ENCODE assay signal across 30 cellular contexts in genomic region chr5:143557992-143558506, GRCh38.
A peak's percentile ranks its signal among the peaks of the same experiment; 100 is the strongest.
DNase-seq lines count a peak whose midpoint lies in the region; ATAC-seq and TF ChIP-seq lines count a peak whose summit lies in the region.
"Had no signal": no experiment of that assay in that cellular context is flagged by ENCODE, and none has a peak within 500 bp of the region (broad histone marks: within the 10 kb centered on the region; RNA-seq: fewer than 3 reads in every experiment).

No MANE protein-coding gene starts in this region.

- no peaks in the 10 kb centered on the region for H3K9me3 Mint-ChIP-seq in nephron progenitor cell
- no peaks in the 10 kb centered on the region for H3K9me3 Mint-ChIP-seq in progenitor cell of endocrine pancreas (ENCODE audit: low read depth)
- H3K9me3 Mint-ChIP-seq: activated T-cell treated with anti-CD3 and anti-CD28 coated beads, Interleukin-2, amount 50 U/mL, for 24 hours; naive thymus-derived CD4-positive, alpha-beta T cell; stimulated activated naive CD8-positive, alpha-beta T cell treated with anti-CD3 and anti-CD28 coated beads, Interleukin-15, amount 100 ng/mL, for 72 hours had no signal

- no peaks in the 10 kb centered on the region for H3K27me3 Mint-ChIP-seq in nephron progenitor cell (ENCODE audit: low read depth, poor library complexity)
- H3K27me3 Mint-ChIP-seq in progenitor cell of endocrine pancreas: peaks cover 23% of the 10 kb centered on the region
- H3K27me3 Mint-ChIP-seq: activated CD4-positive, alpha-beta T cell treated with anti-CD3 and anti-CD28 coated beads, Interleukin-2, amount 10 ng/mL, durations not matched to agents 24 days and 14 days; stimulated activated naive CD8-positive, alpha-beta T cell treated with anti-CD3 and anti-CD28 coated beads, Interleukin-15, amount 100 ng/mL, for 72 hours had no signal

- peak overlapping the region; percentile 3 for H3K27ac Mint-ChIP-seq in nephron progenitor cell
- H3K27ac Mint-ChIP-seq in progenitor cell of endocrine pancreas: no peak overlapping the region
- H3K27ac Mint-ChIP-seq: activated CD4-positive, alpha-beta T cell treated with anti-CD3 and anti-CD28 coated beads, Interleukin-2, amount 10 ng/mL, durations not matched to agents 24 days and 14 days; naive thymus-derived CD4-positive, alpha-beta T cell; stimulated activated naive CD8-positive, alpha-beta T cell treated with anti-CD3 and anti-CD28 coated beads, Interleukin-15, amount 100 ng/mL, for 72 hours had no signal

- no peaks in the 10 kb centered on the region for H3K36me3 ChIP-seq in RWPE2 (ENCODE audit: low read depth)
- no peaks in the 10 kb centered on the region for H3K36me3 ChIP-seq in lower lobe of right lung
- H3K36me3 ChIP-seq: esophagus squamous epithelium, gastrocnemius medialis, right atrium auricular region had no signal

- H3K9me3 ChIP-seq in RWPE2 (ENCODE audit: severe bottlenecking) (no peaks in the 10 kb centered on the region), lower lobe of right lung (no peaks in the 10 kb centered on the region)
- H3K9me3 ChIP-seq: body of pancreas, Caco-2, esophagus squamous epithelium, gastrocnemius medialis, right atrium auricular region had no signal

- TF ChIP-seq CTCF in RWPE2 (IDR thresholded peaks at IDR 0.05; ENCODE audit: poor library complexity, severe bottlenecking): no peak
- no peak for TF ChIP-seq CTCF in nephron progenitor cell (IDR thresholded peaks at IDR 0.05)
- no peak for TF ChIP-seq CTCF in lower lobe of right lung (IDR thresholded peaks at IDR 0.05)
- no peak for TF ChIP-seq CTCF in progenitor cell of endocrine pancreas (IDR thresholded peaks at IDR 0.05; ENCODE audit: unreplicated experiment)

- H3K4me3 ChIP-seq in RWPE2 (ENCODE audit: severe bottlenecking): no peak overlapping the region
- H3K4me3 ChIP-seq in lower lobe of right lung: no peak overlapping the region
- H3K4me3 ChIP-seq: body of pancreas, esophagus squamous epithelium, gastrocnemius medialis, right atrium auricular region had no signal

- no peaks in the 10 kb centered on the region for H3K36me3 Mint-ChIP-seq in nephron progenitor cell (ENCODE audit: low read depth)
- H3K36me3 Mint-ChIP-seq in progenitor cell of endocrine pancreas (ENCODE audit: insufficient read depth): no peaks in the 10 kb centered on the region
- H3K36me3 Mint-ChIP-seq: naive thymus-derived CD4-positive, alpha-beta T cell had no signal

- peaks cover 33% of the 10 kb centered on the region for H3K4me1 ChIP-seq in RWPE2 (ENCODE audit: insufficient read depth, poor library complexity, severe bottlenecking)
- H3K4me1 ChIP-seq in lower lobe of right lung: peaks cover 28% of the 10 kb centered on the region
- H3K4me1 ChIP-seq: parathyroid adenoma had no signal

- no peak overlapping the region for H3K4me3 Mint-ChIP-seq in nephron progenitor cell
- H3K4me3 Mint-ChIP-seq in progenitor cell of endocrine pancreas (ENCODE audit: low read depth): no peak overlapping the region
- H3K4me3 Mint-ChIP-seq: activated CD4-positive, alpha-beta T cell treated with anti-CD3 and anti-CD28 coated beads, Interleukin-2, amount 10 ng/mL, durations not matched to agents 24 days and 14 days; activated T-cell treated with anti-CD3 and anti-CD28 coated beads, Interleukin-2, amount 50 U/mL, for 24 hours; stimulated activated naive CD8-positive, alpha-beta T cell treated with anti-CD3 and anti-CD28 coated beads, Interleukin-15, amount 100 ng/mL, for 72 hours had no signal

- peak; percentile 34 to 38 for ATAC-seq in activated CD4-positive, CD25-positive, alpha-beta regulatory T cell treated with anti-CD3 and anti-CD28 coated beads, Interleukin-2, amount 50 U/mL, for 24 hours
- ATAC-seq in GM21529 (IDR thresholded peaks at IDR 0.05; ENCODE audit: unreplicated experiment): peak; percentile 40
- no peak for ATAC-seq in RWPE2 (ENCODE audit: low read depth)
- ATAC-seq in lower lobe of right lung: no peak
- ATAC-seq: body of pancreas had no signal

- H3K27ac ChIP-seq in RWPE2 (ENCODE audit: poor library complexity, severe bottlenecking): peak overlapping the region; percentile 42
- H3K27ac ChIP-seq in lower lobe of right lung: no peak overlapping the region
- H3K27ac ChIP-seq: body of pancreas, C4-2B, parathyroid adenoma had no signal

- DNase-seq in activated CD4-positive, CD25-positive, alpha-beta regulatory T cell (lab: John Stamatoyannopoulos, UW): no peak
- DNase-seq in RWPE2 (ENCODE audit: low spot score) (no peak), nephron progenitor cell (no peak), lower lobe of right lung (no peak), progenitor cell of endocrine pancreas (ENCODE audit: low spot score, unreplicated experiment) (no peak), NCI-H1436 treated with DMSO at 0.1 percent for 48 hours (lab: John Stamatoyannopoulos, UW) (no peak)
- DNase-seq: 8988T; activated CD4-positive, alpha-beta T cell treated with anti-CD3 and anti-CD28 coated beads, Interleukin-2, amount 10 ng/mL, durations not matched to agents 24 days and 14 days; activated naive CD4-positive, alpha-beta T cell; activated T-cell treated with anti-CD3 and anti-CD28 coated beads, Interleukin-2, amount 50 U/mL, for 24 hours; body of pancreas; Caco-2; dermis blood vessel endothelial cell; DND-41; esophagus squamous epithelium; gastrocnemius medialis; kidney glomerular epithelial cell; naive thymus-derived CD4-positive, alpha-beta T cell; NCI-H1048; NCI-H1694; NCI-H446; SIG-M5; small intestine; stimulated activated CD4-positive, alpha-beta T cell treated with anti-CD3 and anti-CD28 coated beads, Interleukin-1b, Interleukin-23, amount 100 ng/mL, for 48 hours; stimulated activated naive CD8-positive, alpha-beta T cell treated with anti-CD3 and anti-CD28 coated beads, Interleukin-15, amount 100 ng/mL, for 72 hours had no signal

- H3K27me3 ChIP-seq in RWPE2 (ENCODE audit: insufficient read depth, poor library complexity, severe bottlenecking) (no peaks in the 10 kb centered on the region), lower lobe of right lung (ENCODE audit: low read depth) (no peaks in the 10 kb centered on the region)
- H3K27me3 ChIP-seq: body of pancreas, esophagus squamous epithelium, gastrocnemius medialis, right atrium auricular region had no signal

- intact Hi-C loops in lower lobe of right lung (cut with DNase I): no loop called here

- H3K4me1 Mint-ChIP-seq in nephron progenitor cell (peaks cover 16% of the 10 kb centered on the region), progenitor cell of endocrine pancreas (ENCODE audit: low read depth) (peaks cover 19% of the 10 kb centered on the region)

Comparison
In these comparisons a context has a peak if more than half of its experiments do, and no peak if none do; other contexts are left out.
1. ATAC-seq: peak in activated CD4-positive, CD25-positive, alpha-beta regulatory T cell treated with anti-CD3 and anti-CD28 coated beads, Interleukin-2, amount 50 U/mL, for 24 hours (2 of 2) and GM21529 (single experiment); none in RWPE2 (single experiment) and lower lobe of right lung (0 of 2).